In genomic region chr5:127228540-127229184, GRCh38 we compare ENCODE assay signal across 1 cellular context.
TF ChIP-seq lines count a peak whose summit lies in the region.

No MANE protein-coding gene starts in this region.

TF ChIP-seq in H1, 55 proteins besides CTCF, POLR2A, EP300 and RAD21 (continued from another document):
- TF ChIP-seq SRF (IDR thresholded peaks at IDR 0.05; ENCODE audit: low read depth, low read length) (no peak), TCF12 (IDR thresholded peaks at IDR 0.05; ENCODE audit: low read depth, low read length) (no peak)
